In the genomic region with DNA sequence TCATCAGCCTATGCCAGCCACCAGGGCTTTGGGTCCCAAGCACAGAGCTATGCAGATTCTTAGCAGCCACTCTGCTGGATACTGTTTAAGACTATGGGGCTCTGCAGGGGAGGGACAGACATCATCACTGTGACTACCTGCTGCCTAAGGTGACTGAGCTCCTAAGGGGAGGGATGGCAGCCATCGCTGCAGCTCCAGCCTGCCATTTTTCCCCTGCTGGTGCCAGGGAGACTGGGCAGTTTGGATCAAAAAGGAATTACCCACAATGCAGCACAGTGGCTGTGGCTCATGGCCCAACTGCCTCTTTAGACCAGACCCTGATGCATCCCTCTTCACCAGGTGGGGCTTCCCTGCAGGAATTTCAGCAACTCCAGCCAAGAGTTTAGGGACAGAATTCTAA, we compare ENCODE assay signal across 27 cellular contexts.
"Had no signal": no experiment of that assay in that cellular context is flagged by ENCODE, and none has a peak within 500 bp of the region (broad histone marks: within the 10 kb centered on the region; RNA-seq: fewer than 3 reads in every experiment).

No MANE protein-coding gene starts in this region.

- DNase-seq: activated CD4-positive, alpha-beta T cell treated with anti-CD3 and anti-CD28 coated beads for 4 hours; activated CD4-positive, alpha-beta T cell treated with anti-CD3 and anti-CD28 coated beads, Interleukin-2, amount 50 U/mL, for 48 hours; activated CD8-positive, alpha-beta memory T cell treated with anti-CD3 and anti-CD28 coated beads, Interleukin-2, amount 10 ng/mL, durations not matched to agents 7 days and 5 days; activated effector memory CD4-positive, alpha-beta T cell treated with Interleukin-2 at 50 U/mL for 16 hours; activated naive CD4-positive, alpha-beta T cell; activated T-cell treated with anti-CD3 and anti-CD28 coated beads, Interleukin-2, amount 50 U/mL, for 24 hours; aorta; caudate nucleus; MM.1S; NCI-H1105; NCI-H1436; NCI-H1694 treated with DMSO at 0.1 percent for 48 hours; NCI-H2029 treated with DMSO at 0.1 percent for 48 hours; NCI-H345; NCI-H510A; NCI-H526 treated with DMSO at 0.1 percent for 48 hours; NK-92 treated with Interleukin-12 subunit alpha and Interleukin-12 subunit beta, amount 100 ng/mL, for 24 hours; OCI-M1; Peyer's patch; Right ventricle myocardium superior; T-helper 17 cell; T-helper 9 cell had no signal

- H3K27ac Mint-ChIP-seq: activated CD8-positive, alpha-beta memory T cell treated with anti-CD3 and anti-CD28 coated beads, Interleukin-2, amount 10 ng/mL, durations not matched to agents 7 days and 5 days; activated naive CD4-positive, alpha-beta T cell treated with anti-CD3 and anti-CD28 coated beads, Interleukin-2, amount 50 U/mL, for 24 hours; activated T-cell treated with anti-CD3 and anti-CD28 coated beads, Interleukin-2, amount 50 U/mL, for 24 hours; activated T-helper 1 cell treated with anti-CD3 and anti-CD28 coated beads, Interleukin-12 subunit alpha, Interleukin-12 subunit beta, Interleukin-2, Interleukin-4 antibody, amounts not matched to agents 30 ng/mL and 10 ng/mL and 1 ng/mL, durations not matched to agents 14 hours and 24 hours and 36 hours; T-helper 17 cell had no signal

- H3K27me3 ChIP-seq: breast epithelium, Peyer's patch, SJCRH30 had no signal

- H3K36me3 Mint-ChIP-seq: activated CD8-positive, alpha-beta memory T cell treated with anti-CD3 and anti-CD28 coated beads, Interleukin-2, amount 10 ng/mL, durations not matched to agents 7 days and 5 days; activated naive CD4-positive, alpha-beta T cell treated with anti-CD3 and anti-CD28 coated beads, Interleukin-2, amount 50 U/mL, for 24 hours had no signal

- H3K27ac ChIP-seq: breast epithelium, Peyer's patch, RWPE1, SJCRH30 had no signal

- H3K4me1 Mint-ChIP-seq: activated CD8-positive, alpha-beta memory T cell treated with anti-CD3 and anti-CD28 coated beads, Interleukin-2, amount 10 ng/mL, durations not matched to agents 7 days and 5 days; activated naive CD4-positive, alpha-beta T cell treated with anti-CD3 and anti-CD28 coated beads, Interleukin-2, amount 50 U/mL, for 24 hours; T-helper 17 cell had no signal

- ATAC-seq: activated CD8-positive, alpha-beta memory T cell treated with anti-CD3 and anti-CD28 coated beads, Interleukin-2, amount 10 ng/mL, durations not matched to agents 7 days and 5 days; T-helper 17 cell had no signal

- H3K9me3 Mint-ChIP-seq: activated naive CD4-positive, alpha-beta T cell treated with anti-CD3 and anti-CD28 coated beads, Interleukin-2, amount 50 U/mL, for 24 hours; activated T-helper 1 cell treated with anti-CD3 and anti-CD28 coated beads, Interleukin-12 subunit alpha, Interleukin-12 subunit beta, Interleukin-2, Interleukin-4 antibody, amounts not matched to agents 30 ng/mL and 10 ng/mL and 1 ng/mL, durations not matched to agents 14 hours and 24 hours and 36 hours had no signal

- H3K36me3 ChIP-seq: breast epithelium, Peyer's patch, SJCRH30 had no signal

- H3K4me3 ChIP-seq: breast epithelium, Peyer's patch, SJCRH30 had no signal

- H3K4me3 Mint-ChIP-seq: activated CD8-positive, alpha-beta memory T cell treated with anti-CD3 and anti-CD28 coated beads, Interleukin-2, amount 10 ng/mL, durations not matched to agents 7 days and 5 days; activated naive CD4-positive, alpha-beta T cell treated with anti-CD3 and anti-CD28 coated beads, Interleukin-2, amount 50 U/mL, for 24 hours; activated T-cell treated with anti-CD3 and anti-CD28 coated beads, Interleukin-2, amount 50 U/mL, for 24 hours; activated T-helper 1 cell treated with anti-CD3 and anti-CD28 coated beads, Interleukin-12 subunit alpha, Interleukin-12 subunit beta, Interleukin-2, Interleukin-4 antibody, amounts not matched to agents 30 ng/mL and 10 ng/mL and 1 ng/mL, durations not matched to agents 14 hours and 24 hours and 36 hours; T-helper 17 cell had no signal

- H3K9me3 ChIP-seq: Peyer's patch, SJCRH30 had no signal

- H3K4me1 ChIP-seq: breast epithelium, Peyer's patch, SJCRH30 had no signal
